35 cellular contexts compared by ENCODE assay signal in genomic region chr11:107151579-107151978, GRCh38.
"Had no signal": no experiment of that assay in that cellular context is flagged by ENCODE, and none has a peak within 500 bp of the region (broad histone marks: within the 10 kb centered on the region; RNA-seq: fewer than 3 reads in every experiment).

No MANE protein-coding gene starts in this region.

- H3K4me3 ChIP-seq: MG63 had no signal

- H3K36me3 ChIP-seq: MG63 had no signal

- H3K27me3 ChIP-seq: MG63 had no signal

- DNase-seq: Karpas-422, Kasumi-1, MG63, MM.1S, MV-4-11, NCI-H1048, NCI-H1092, NCI-H1092 treated with DMSO at 0.1 percent for 48 hours, NCI-H1105, NCI-H1105 treated with DMSO at 0.1 percent for 48 hours, NCI-H1417, NCI-H1417 treated with DMSO at 0.1 percent for 48 hours, NCI-H1436, NCI-H1436 treated with DMSO at 0.1 percent for 48 hours, NCI-H146, NCI-H1694, NCI-H1694 treated with DMSO at 0.1 percent for 48 hours, NCI-H187, NCI-H187 treated with DMSO at 0.1 percent for 48 hours, NCI-H1930, NCI-H2029, NCI-H2029 treated with DMSO at 0.1 percent for 48 hours, NCI-H2081, NCI-H2081 treated with DMSO at 0.1 percent for 48 hours, NCI-H2107, NCI-H2171, NCI-H2171 treated with DMSO at 0.1 percent for 48 hours, NCI-H2227 treated with DMSO at 0.1 percent for 48 hours, NCI-H226, NCI-H345, NCI-H446, NCI-H446 treated with DMSO at 0.1 percent for 48 hours, NCI-H510A, NCI-H510A treated with DMSO at 0.1 percent for 48 hours, NCI-H524 had no signal

- H3K9me3 ChIP-seq: MG63 had no signal
